In the genomic region with DNA sequence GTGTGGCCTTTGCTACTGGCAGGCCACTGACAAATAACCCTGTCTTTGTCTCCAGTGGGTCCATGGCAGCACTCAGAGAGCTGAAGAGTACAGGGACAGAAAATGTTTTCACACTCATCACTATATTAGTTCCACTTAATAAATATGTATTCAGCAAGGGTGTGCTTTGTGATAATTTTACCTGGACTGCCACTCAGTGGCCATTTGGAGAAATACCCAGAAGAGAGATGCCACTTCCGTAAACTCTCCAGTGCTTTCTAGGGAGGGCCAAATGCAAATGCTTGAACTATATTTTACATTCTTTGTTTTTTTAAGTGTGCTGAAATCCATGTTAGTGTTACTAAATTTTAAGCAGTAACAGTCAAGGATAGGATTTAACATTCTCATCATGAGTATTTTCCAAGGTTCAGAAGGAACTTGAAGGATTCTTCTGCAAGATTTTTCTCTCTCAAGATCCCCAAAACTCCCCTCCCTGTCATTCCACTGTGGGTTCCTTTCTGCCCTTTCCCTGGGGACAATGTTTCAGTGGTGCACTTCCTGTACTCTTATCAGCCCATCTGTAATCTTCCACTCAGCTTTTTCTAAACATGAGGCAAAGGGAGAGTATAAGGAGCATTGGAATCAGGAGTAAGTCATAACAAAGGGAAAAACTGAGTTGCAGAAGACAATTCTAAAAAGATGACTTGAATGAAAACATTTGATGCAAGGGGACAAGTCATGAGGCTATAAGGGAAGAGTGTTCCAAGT, we compare ENCODE assay signal across 8 cellular contexts. TPM values are rescaled to one million over a fixed set of nuclear protein-coding genes. Genes with fewer than 3 reads are reported as not detected.
DNase-seq lines count a peak whose midpoint lies in the region; ATAC-seq, FAIRE-seq and TF ChIP-seq lines count a peak whose summit lies in the region.
"Had no signal": no experiment of that assay in that cellular context is flagged by ENCODE, and none has a peak within 500 bp of the region (broad histone marks: within the 10 kb centered on the region; RNA-seq: fewer than 3 reads in every experiment).

No MANE protein-coding gene starts in this region.

- no peaks in the 10 kb centered on the region for H4K20me1 ChIP-seq in neural cell (ENCODE audit: insufficient read depth)

- H2AFZ ChIP-seq in neural cell (ENCODE audit: low read depth, low read length), result no peak overlapping the region

- no peaks in the 10 kb centered on the region for H3K4me1 ChIP-seq in body of pancreas

- intact Hi-C loops in body of pancreas (cut with DNase I), result no loop called here

- DNase-seq in GM18507 (ENCODE audit: extremely low spot score, insufficient read length, low read depth) (no peak), HT-29 (ENCODE audit: low spot score) (peak; percentile 76), body of pancreas (peak in 2 of 4 donors; percentile 5 to 11), HCEC 1CT (no peak)

- FAIRE-seq in GM18507 (lab: Jason Lieb, UNC), result peak; percentile 71

- H3K9ac ChIP-seq in neural cell (ENCODE audit: low read length), result no peak overlapping the region

- H3K9me2 ChIP-seq in neural cell (ENCODE audit: insufficient read depth, low read length), result no peaks in the 10 kb centered on the region

- no peak overlapping the region for H3K27ac ChIP-seq in body of pancreas
- H3K27ac ChIP-seq in neural cell (ENCODE audit: low read length), result no peak overlapping the region
- H3K27ac ChIP-seq: SJSA1 had no signal

- H3K79me2 ChIP-seq in neural cell (replicated peaks; ENCODE audit: insufficient read depth, low read length), result no peaks in the 10 kb centered on the region

- peak; percentile 78 for TF ChIP-seq RAD21 in neural cell (conservative IDR thresholded peaks at IDR 0.05)

- peak in 5 of 7 experiments; percentile 29 to 59 (median 40) for TF ChIP-seq CTCF in body of pancreas (IDR thresholded peaks at IDR 0.05)
- TF ChIP-seq CTCF in neural cell (IDR thresholded peaks at IDR 0.05; ENCODE audit: poor library complexity, severe bottlenecking), result peak; percentile 70

- TF ChIP-seq EP300 in neural cell (conservative IDR thresholded peaks at IDR 0.05; ENCODE audit: poor library complexity, severe bottlenecking), result no peak

- 0 to 20% methylated on average over 1 of the region's 1 CpG for WGBS in body of pancreas, 2 donors

- H3K4me2 ChIP-seq in neural cell (ENCODE audit: low read length), result no peak overlapping the region

- TF ChIP-seq POLR2A in body of pancreas (IDR thresholded peaks at IDR 0.05), result no peak

- H3F3A ChIP-seq in neural cell (ENCODE audit: insufficient read depth, low read length, poor library complexity, severe bottlenecking), result no peaks in the 10 kb centered on the region

- H3K27me3 ChIP-seq in body of pancreas, result no peaks in the 10 kb centered on the region
- no peaks in the 10 kb centered on the region for H3K27me3 ChIP-seq in neural cell (ENCODE audit: insufficient read depth, low read depth, low read length)
- H3K27me3 ChIP-seq: SJSA1 had no signal

- H3K9me3 ChIP-seq in body of pancreas (no peaks in the 10 kb centered on the region), neural cell (ENCODE audit: low read length) (no peaks in the 10 kb centered on the region)
- H3K9me3 ChIP-seq: SJSA1 had no signal

- no peak for ATAC-seq in body of pancreas
- no peak for ATAC-seq in HG02938 (IDR thresholded peaks at IDR 0.05; ENCODE audit: unreplicated experiment)
- no peak for ATAC-seq in HG03378 (IDR thresholded peaks at IDR 0.05; ENCODE audit: unreplicated experiment)

- H3K4me3 ChIP-seq in body of pancreas, result no peak overlapping the region
- no peak overlapping the region for H3K4me3 ChIP-seq in neural cell (ENCODE audit: low read length)
- H3K4me3 ChIP-seq: SJSA1 had no signal

- H3K36me3 ChIP-seq in body of pancreas (replicated peaks in 1 of 2; ENCODE audit: insufficient read depth in 1 of 2, low read depth in 2 of 2), result no peaks in the 10 kb centered on the region
- no peaks in the 10 kb centered on the region for H3K36me3 ChIP-seq in neural cell (ENCODE audit: insufficient read depth, low read length)
- H3K36me3 ChIP-seq: SJSA1 had no signal

TF ChIP-seq in neural cell, 6 proteins besides CTCF, POLR2A, EP300 and RAD21:
- TF ChIP-seq SMC3 (conservative IDR thresholded peaks at IDR 0.05; ENCODE audit: poor library complexity) (peak; percentile 82), MXI1 (conservative IDR thresholded peaks at IDR 0.05; ENCODE audit: poor library complexity, severe bottlenecking) (no peak)

RNA-seq across cellular contexts. Expression of gene TFDP3, which starts 46.0 kb away (rescaled TPM):
- total RNA-seq in HT-29 (2014; rRNA removed; shearing (Covaris generic)), result not detected in 2 replicates
- total RNA-seq in body of pancreas, result not detected
- polyA plus RNA-seq in neural cell, result not detected in 2 replicates
- not detected in 2 replicates for polyA minus RNA-seq in neural cell
- total RNA-seq: SJSA1 had no signal
